Comparison of ENCODE assay signal across 18 cellular contexts in genomic region chr6:134293659-134294161, GRCh38.
"Had no signal": no experiment of that assay in that cellular context is flagged by ENCODE, and none has a peak within 500 bp of the region (broad histone marks: within the 10 kb centered on the region; RNA-seq: fewer than 3 reads in every experiment).

No MANE protein-coding gene starts in this region.

- ATAC-seq: activated CD4-positive, CD25-positive, alpha-beta regulatory T cell treated with anti-CD3 and anti-CD28 coated beads, Interleukin-2, amount 50 U/mL, for 24 hours; gastroesophageal sphincter; left colon; lower lobe of right lung; stimulated activated effector memory CD8-positive, alpha-beta T cell treated with anti-CD3 and anti-CD28 coated beads, Interleukin-12 subunit alpha, Interleukin-12 subunit beta, amount 100 ng/mL, for 72 hours had no signal

- H3K27ac ChIP-seq: breast epithelium, gastroesophageal sphincter, lower lobe of right lung, neural progenitor cell, ovary, thyroid gland, vagina had no signal

- H3K4me2 ChIP-seq: neural progenitor cell had no signal

- H3K36me3 Mint-ChIP-seq: naive B cell, neural progenitor cell had no signal

- H3K27ac Mint-ChIP-seq: activated naive CD8-positive, alpha-beta T cell; endodermal cell; neural progenitor cell; stimulated activated effector memory CD8-positive, alpha-beta T cell treated with anti-CD3 and anti-CD28 coated beads, Interleukin-12 subunit alpha, Interleukin-12 subunit beta, amount 100 ng/mL, for 72 hours had no signal

- H3K4me3 ChIP-seq: breast epithelium, dorsolateral prefrontal cortex, gastroesophageal sphincter, lower lobe of right lung, neural progenitor cell, ovary, thyroid gland, vagina had no signal

- DNase-seq: activated CD4-positive, alpha-beta T cell treated with anti-CD3 and anti-CD28 coated beads, Interleukin-2, amount 50 U/mL, for 1 hour; activated CD8-positive, alpha-beta memory T cell treated with anti-CD3 and anti-CD28 coated beads for 24 hours; activated gamma-delta T cell treated with Interleukin-2 at 50 U/mL for 16 hours; dorsolateral prefrontal cortex; endodermal cell; left colon; lower lobe of right lung; naive B cell; ovary; T-helper 9 cell; thyroid gland had no signal

- H3K4me1 ChIP-seq: breast epithelium, neural progenitor cell had no signal

- H3K27me3 Mint-ChIP-seq: activated naive CD8-positive, alpha-beta T cell had no signal

- H3K9me3 ChIP-seq: breast epithelium, gastroesophageal sphincter, lower lobe of right lung, ovary, thyroid gland, vagina had no signal

- H3K27me3 ChIP-seq: breast epithelium, dorsolateral prefrontal cortex, gastroesophageal sphincter, neural progenitor cell, ovary, thyroid gland, vagina had no signal

- H3K36me3 ChIP-seq: breast epithelium, gastroesophageal sphincter, lower lobe of right lung, neural progenitor cell, ovary, thyroid gland, vagina had no signal

- H2AFZ ChIP-seq: neural progenitor cell had no signal

- H3K9me3 Mint-ChIP-seq: endodermal cell; neural progenitor cell; stimulated activated effector memory CD8-positive, alpha-beta T cell treated with anti-CD3 and anti-CD28 coated beads, Interleukin-12 subunit alpha, Interleukin-12 subunit beta, amount 100 ng/mL, for 72 hours had no signal

- H3K9ac ChIP-seq: neural progenitor cell had no signal

- H3K4me1 Mint-ChIP-seq: neural progenitor cell had no signal

- H3K4me3 Mint-ChIP-seq: activated naive CD8-positive, alpha-beta T cell; endodermal cell; naive B cell; neural progenitor cell; stimulated activated effector memory CD8-positive, alpha-beta T cell treated with anti-CD3 and anti-CD28 coated beads, Interleukin-12 subunit alpha, Interleukin-12 subunit beta, amount 100 ng/mL, for 72 hours had no signal
